Comparison of ENCODE assay signal across 8 cellular contexts in genomic region chr2:112644155-112644932, GRCh38. TPM values are rescaled to one million over a fixed set of nuclear protein-coding genes. Genes with fewer than 3 reads are reported as not detected.
DNase-seq lines count a peak whose midpoint lies in the region; ATAC-seq, FAIRE-seq and TF ChIP-seq lines count a peak whose summit lies in the region.

No MANE protein-coding gene starts in this region.

- peak overlapping the region; percentile 10 to 97 (median 92) for H3K27ac Mint-ChIP-seq in CD8-positive, alpha-beta memory T cell

- no peak for TF ChIP-seq POLR2A in H54 (IDR thresholded peaks at IDR 0.05; ENCODE audit: low read depth, low read length)

- peaks cover 11% of the 10 kb centered on the region for H3K36me3 ChIP-seq in CD8-positive, alpha-beta memory T cell (ENCODE audit: insufficient read depth, low read length)

- no peaks in the 10 kb centered on the region for H3K9me3 ChIP-seq in CD8-positive, alpha-beta memory T cell (ENCODE audit: low read length)
- H3K9me3 ChIP-seq in mononuclear cell (ENCODE audit: low read depth, low read length): no peaks in the 10 kb centered on the region

- H3K9me3 Mint-ChIP-seq in CD8-positive, alpha-beta memory T cell: no peaks in the 10 kb centered on the region

- no peak for FAIRE-seq in H54 (lab: Jason Lieb, UNC)

- no peak for DNase-seq in CD8-positive, alpha-beta memory T cell
- DNase-seq in LNCaP clone FGC (ENCODE audit: low read depth): no peak
- no peak for DNase-seq in caudate nucleus (lab: John Stamatoyannopoulos, UW)
- no peak for DNase-seq in HUDEP-2 (lab: John Stamatoyannopoulos, UW; ENCODE audit: unreplicated experiment in 76 of 76)
- no peak for DNase-seq in H54 (ENCODE audit: insufficient read length, low spot score)

- H3K4me3 Mint-ChIP-seq in CD8-positive, alpha-beta memory T cell: peak overlapping the region; percentile 87 to 95 (median 93)

- POLR2A ChIA-PET in CD8-positive, alpha-beta memory T cell (lab: Charles Lee): interaction anchor here (0.6 to 5.0 kb wide), 6 partner anchors 8 to 130 kb away, joined by 3 to 96 read pairs (median 6); partner anchors contain the start of gene CHCHD5

- no peak for TF ChIP-seq CTCF in LNCaP clone FGC (IDR thresholded peaks at IDR 0.05; ENCODE audit: control insufficient read depth, extremely low read depth, insufficient read depth)

- H3K36me3 Mint-ChIP-seq in CD8-positive, alpha-beta memory T cell: peaks cover 18 to 33% (median 21%) of the 10 kb centered on the region in 3 donors

- ATAC-seq in HG03457 (IDR thresholded peaks at IDR 0.05; ENCODE audit: unreplicated experiment) (no peak), GM21515 (IDR thresholded peaks at IDR 0.05; ENCODE audit: unreplicated experiment) (no peak)

- peak overlapping the region; percentile 48 for H3K4me3 ChIP-seq in CD8-positive, alpha-beta memory T cell (ENCODE audit: low read length)
- peak overlapping the region; percentile 80 for H3K4me3 ChIP-seq in LNCaP clone FGC (ENCODE audit: low read depth, low read length)
- H3K4me3 ChIP-seq in mononuclear cell (ENCODE audit: low read length): peak overlapping the region; percentile 93

- no peaks in the 10 kb centered on the region for H3K27me3 Mint-ChIP-seq in CD8-positive, alpha-beta memory T cell

- peaks cover 55 to 67% (median 64%) of the 10 kb centered on the region in 3 donors for H3K4me1 Mint-ChIP-seq in CD8-positive, alpha-beta memory T cell

- H3K27ac ChIP-seq in CD8-positive, alpha-beta memory T cell (ENCODE audit: low read depth, low read length): peak overlapping the region; percentile 90
- H3K27ac ChIP-seq in caudate nucleus (ENCODE audit: low read depth, low read length): peak overlapping the region; percentile 97

- H3K4me1 ChIP-seq in CD8-positive, alpha-beta memory T cell (ENCODE audit: insufficient read depth, low read length): peaks cover 41% of the 10 kb centered on the region
- peaks cover 57% of the 10 kb centered on the region for H3K4me1 ChIP-seq in mononuclear cell (ENCODE audit: insufficient read depth, low read length)

- no peaks in the 10 kb centered on the region for H3K27me3 ChIP-seq in CD8-positive, alpha-beta memory T cell (ENCODE audit: insufficient read depth, low read length, poor library complexity, severe bottlenecking)
- no peaks in the 10 kb centered on the region for H3K27me3 ChIP-seq in mononuclear cell (ENCODE audit: insufficient read depth, low read length)

- CTCF ChIA-PET in CD8-positive, alpha-beta memory T cell (lab: Charles Lee): interaction anchor here (0.8 to 8.4 kb wide), 10 partner anchors 8 to 83 kb away, joined by 3 to 147 read pairs (median 4); no protein-coding TSS in a partner anchor

RNA-seq across cellular contexts. Expression of gene SLC20A1, which starts 1.4 kb away (rescaled TPM):
- 100 to 1,000 TPM; 102 to 105 TPM for total RNA-seq in CD8-positive, alpha-beta memory T cell
- 68.0 TPM for polyA plus RNA-seq in CD8-positive, alpha-beta memory T cell
- total RNA-seq in mononuclear cell: 77.2 TPM

RNA-seq across cellular contexts. Expression of gene CHCHD5, which starts 59.9 kb away (rescaled TPM):
- 10 to 100 TPM; 33.1 to 36.6 TPM for total RNA-seq in CD8-positive, alpha-beta memory T cell
- 41.8 TPM for polyA plus RNA-seq in CD8-positive, alpha-beta memory T cell
- total RNA-seq in mononuclear cell: 4.6 TPM
